Comparison of ENCODE assay signal across 8 cellular contexts in genomic region chr11:83285131-83285770, GRCh38. TPM values are rescaled to one million over a fixed set of nuclear protein-coding genes. Genes with fewer than 3 reads are reported as not detected.
DNase-seq lines count a peak whose midpoint lies in the region; ATAC-seq and TF ChIP-seq lines count a peak whose summit lies in the region.

No MANE protein-coding gene starts in this region.

- CTCF ChIA-PET in CD4-positive, alpha-beta memory T cell (lab: Charles Lee; ENCODE audit: partially characterized antibody), result interaction anchor here (0.8 to 2.8 kb wide), 5 partner anchors 35 to 418 kb away, joined by 3 to 16 read pairs (median 6); partner anchors contain the start of genes DDIAS, PCF11 and PRCP

- peaks cover 0 to 3% (median 0%) of the 10 kb centered on the region in 8 donors for H3K9me3 Mint-ChIP-seq in CD4-positive, alpha-beta memory T cell

- peak overlapping the region; percentile 89 to 92 for H3K4me3 ChIP-seq in CD4-positive, alpha-beta memory T cell (ENCODE audit: low read length in 2 of 2)
- peak overlapping the region; percentile 70 to 86 (median 84) for H3K4me3 ChIP-seq in breast epithelium
- H3K4me3 ChIP-seq in lung, result peak overlapping the region; percentile 86
- peak overlapping the region; percentile 55 to 74 for H3K4me3 ChIP-seq in vagina

- TF ChIP-seq CTCF in breast epithelium (IDR thresholded peaks at IDR 0.05) (no peak), lung (IDR thresholded peaks at IDR 0.05; ENCODE audit: control extremely low read depth, extremely low read depth) (no peak), vagina (IDR thresholded peaks at IDR 0.05) (no peak)

- no peak for DNase-seq in CD4-positive, alpha-beta memory T cell
- DNase-seq in breast epithelium (ENCODE audit: low spot score in 2 of 2), result no peak
- no peak for DNase-seq in lung (ENCODE audit: low spot score)
- DNase-seq in vagina (ENCODE audit: extremely low spot score in 2 of 2), result no peak
- no peak for DNase-seq in COLO829 (ENCODE audit: low spot score)
- DNase-seq in A172 (ENCODE audit: low spot score), result no peak

- H3K4me1 Mint-ChIP-seq in CD4-positive, alpha-beta memory T cell, result peaks cover 31 to 51% (median 39%) of the 10 kb centered on the region in 4 donors

- H3K9me3 ChIP-seq in CD4-positive, alpha-beta memory T cell (ENCODE audit: control insufficient read depth in 1 of 2, low read length in 2 of 2), result no peaks in the 10 kb centered on the region
- no peaks in the 10 kb centered on the region for H3K9me3 ChIP-seq in breast epithelium
- H3K9me3 ChIP-seq in lung (ENCODE audit: control insufficient read depth in 2 of 2, insufficient read depth in 1 of 2, low read length in 1 of 2), result no peaks in the 10 kb centered on the region
- H3K9me3 ChIP-seq in vagina, result no peaks in the 10 kb centered on the region

- peak overlapping the region; percentile 95 for H3K27ac ChIP-seq in CD4-positive, alpha-beta memory T cell (ENCODE audit: low read depth, low read length)
- H3K27ac ChIP-seq in breast epithelium, result peak overlapping the region; percentile 99
- peak overlapping the region; percentile 99 to 100 for H3K27ac ChIP-seq in lung (ENCODE audit: low read depth in 1 of 2, low read length in 1 of 2)
- peak overlapping the region; percentile 93 for H3K27ac ChIP-seq in vagina

- H3K36me3 Mint-ChIP-seq in CD4-positive, alpha-beta memory T cell, result peaks cover 9 to 24% of the 10 kb centered on the region in 2 donors

- H3K27me3 ChIP-seq in CD4-positive, alpha-beta memory T cell (ENCODE audit: insufficient read depth, low read length), result no peaks in the 10 kb centered on the region
- H3K27me3 ChIP-seq in breast epithelium (no peaks in the 10 kb centered on the region), lung (ENCODE audit: control insufficient read depth, insufficient read depth) (no peaks in the 10 kb centered on the region), vagina (no peaks in the 10 kb centered on the region)

- H3K27ac Mint-ChIP-seq in CD4-positive, alpha-beta memory T cell, result peak overlapping the region; percentile 98 to 100 (median 100)

- ATAC-seq in GM21381 (IDR thresholded peaks at IDR 0.05; ENCODE audit: unreplicated experiment), result peak; percentile 41
- peak; percentile 20 for ATAC-seq in HG03575 (IDR thresholded peaks at IDR 0.05; ENCODE audit: extremely low read depth, insufficient number of reproducible peaks, low FRiP score, unreplicated experiment)
- peak; percentile 68 for ATAC-seq in lung (ENCODE audit: insufficient read depth, low FRiP score)

- H3K4me1 ChIP-seq in CD4-positive, alpha-beta memory T cell (ENCODE audit: insufficient read depth, low read length), result peaks cover 42% of the 10 kb centered on the region
- H3K4me1 ChIP-seq in breast epithelium (peaks cover 0 to 3% of the 10 kb centered on the region in 2 donors), lung (ENCODE audit: control insufficient read depth in 2 of 2, insufficient read depth in 2 of 2, low read length in 2 of 2) (peaks cover 4 to 14% of the 10 kb centered on the region in 2 donors), vagina (peaks cover 36% of the 10 kb centered on the region)

- intact Hi-C loops in CD4-positive, alpha-beta memory T cell (cut with micrococcal nuclease), result loop anchor here (5.0 kb wide), 1 partner anchor 1418 kb away; no protein-coding TSS in a partner anchor
- intact Hi-C loops in breast epithelium (cut with DNase I; ENCODE audit: low total_unique reads), result no loop called here
- intact Hi-C loops in vagina (cut with DNase I), result no loop called here

- TF ChIP-seq POLR2A in breast epithelium (IDR thresholded peaks at IDR 0.05) (no peak), vagina (IDR thresholded peaks at IDR 0.05) (no peak)

- POLR2A ChIA-PET in CD4-positive, alpha-beta memory T cell (lab: Charles Lee; ENCODE audit: partially characterized antibody), result interaction anchor here (0.6 to 4.1 kb wide), 10 partner anchors 8 to 387 kb away, joined by 3 to 72 read pairs (median 5); partner anchors contain the start of genes ANKRD42, DDIAS, PCF11 and PRCP

- H3K27me3 Mint-ChIP-seq in CD4-positive, alpha-beta memory T cell, result no peaks in the 10 kb centered on the region

- peak overlapping the region; percentile 94 to 99 (median 98) for H3K4me3 Mint-ChIP-seq in CD4-positive, alpha-beta memory T cell

- WGBS in lung, 2 donors, result 1 to 2% methylated on average over 22 of the region's 22 CpGs

- H3K36me3 ChIP-seq in CD4-positive, alpha-beta memory T cell (ENCODE audit: insufficient read depth, low read length), result no peaks in the 10 kb centered on the region
- no peaks in the 10 kb centered on the region for H3K36me3 ChIP-seq in breast epithelium
- H3K36me3 ChIP-seq in lung (ENCODE audit: control insufficient read depth in 2 of 2, insufficient read depth in 2 of 2, low read length in 2 of 2), result no peaks in the 10 kb centered on the region
- no peaks in the 10 kb centered on the region for H3K36me3 ChIP-seq in vagina

RNA-seq across cellular contexts. Expression of gene CCDC90B, which starts 0.9 kb away (rescaled TPM):
- total RNA-seq in CD4-positive, alpha-beta memory T cell, result 10 to 100 TPM; 37.6 to 38.0 TPM
- 10 to 100 TPM; 60.8 to 79.5 TPM for polyA plus RNA-seq in CD4-positive, alpha-beta memory T cell
- 10 to 100 TPM; 35.2 to 47.7 (median 35.4) TPM for total RNA-seq in breast epithelium
- 10 to 100 TPM; 19.0 to 60.9 TPM for total RNA-seq in lung
- polyA plus RNA-seq in lung, result 10 to 100 TPM; 18.8 to 24.6 TPM
- 37.6 TPM for total RNA-seq in vagina
- total RNA-seq in A172 (2014; rRNA removed; shearing (Covaris generic)), result 88.9 and 94.5 TPM in 2 replicates
